1 cellular context compared by ENCODE assay signal in the genomic region with DNA sequence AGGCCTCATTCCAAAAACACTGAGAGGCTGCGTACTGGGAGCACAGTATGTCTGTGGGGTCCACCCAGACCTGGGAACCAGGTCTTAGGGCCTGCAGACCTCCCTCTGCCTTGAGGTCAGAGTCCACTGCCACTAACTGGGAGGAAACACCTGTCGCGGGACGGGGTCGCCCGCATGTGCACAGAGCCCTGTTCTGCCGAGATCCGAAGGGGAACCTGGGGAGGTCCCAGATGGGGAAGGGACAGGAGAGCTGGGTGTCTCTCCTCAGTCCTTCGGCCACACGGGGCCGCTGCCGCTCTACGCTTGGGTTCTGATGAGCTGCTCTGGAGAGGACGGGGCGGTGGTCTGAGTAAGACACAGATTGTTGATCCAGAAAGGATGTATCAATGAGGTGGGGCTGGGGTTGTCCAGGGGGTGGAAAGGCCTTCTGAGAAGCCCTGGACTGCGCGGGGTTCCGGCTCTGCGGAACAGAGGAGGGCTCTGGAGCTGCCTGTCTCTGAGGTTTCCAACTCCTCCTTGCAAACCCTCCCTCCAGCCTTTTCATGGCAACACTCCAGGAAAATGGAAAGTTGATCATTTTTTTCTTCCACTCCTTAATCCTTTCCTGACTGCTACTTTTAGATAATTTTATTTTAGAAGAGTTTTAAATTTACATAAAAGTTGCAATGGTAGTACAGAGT.
TF ChIP-seq lines count a peak whose summit lies in the region.

No MANE protein-coding gene starts in this region.

TF ChIP-seq in HepG2, 621 proteins besides CTCF, POLR2A, EP300 and RAD21 (continued from another document):
- TF ChIP-seq, protein P1, sequence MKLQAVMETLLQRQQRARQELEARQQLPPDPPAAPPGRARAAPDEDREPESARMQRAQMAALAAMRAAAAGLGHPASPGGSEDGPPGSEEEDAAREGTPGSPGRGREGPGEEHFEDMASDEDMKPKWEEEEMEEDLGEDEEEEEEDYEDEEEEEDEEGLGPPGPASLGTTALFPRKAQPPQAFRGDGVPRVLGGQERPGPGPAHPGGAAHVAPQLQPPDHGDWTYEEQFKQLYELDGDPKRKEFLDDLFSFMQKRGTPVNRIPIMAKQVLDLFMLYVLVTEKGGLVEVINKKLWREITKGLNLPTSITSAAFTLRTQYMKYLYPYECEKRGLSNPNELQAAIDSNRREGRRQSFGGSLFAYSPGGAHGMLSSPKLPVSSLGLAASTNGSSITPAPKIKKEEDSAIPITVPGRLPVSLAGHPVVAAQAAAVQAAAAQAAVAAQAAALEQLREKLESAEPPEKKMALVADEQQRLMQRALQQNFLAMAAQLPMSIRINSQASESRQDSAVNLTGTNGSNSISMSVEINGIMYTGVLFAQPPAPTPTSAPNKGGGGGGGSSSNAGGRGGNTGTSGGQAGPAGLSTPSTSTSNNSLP (IDR thresholded peaks at IDR 0.05; ENCODE audit: low read depth, low read length), result 0 out of 2 replicates have a peak, but pooled peaks have one; percentile 14
- TF ChIP-seq, protein P2, sequence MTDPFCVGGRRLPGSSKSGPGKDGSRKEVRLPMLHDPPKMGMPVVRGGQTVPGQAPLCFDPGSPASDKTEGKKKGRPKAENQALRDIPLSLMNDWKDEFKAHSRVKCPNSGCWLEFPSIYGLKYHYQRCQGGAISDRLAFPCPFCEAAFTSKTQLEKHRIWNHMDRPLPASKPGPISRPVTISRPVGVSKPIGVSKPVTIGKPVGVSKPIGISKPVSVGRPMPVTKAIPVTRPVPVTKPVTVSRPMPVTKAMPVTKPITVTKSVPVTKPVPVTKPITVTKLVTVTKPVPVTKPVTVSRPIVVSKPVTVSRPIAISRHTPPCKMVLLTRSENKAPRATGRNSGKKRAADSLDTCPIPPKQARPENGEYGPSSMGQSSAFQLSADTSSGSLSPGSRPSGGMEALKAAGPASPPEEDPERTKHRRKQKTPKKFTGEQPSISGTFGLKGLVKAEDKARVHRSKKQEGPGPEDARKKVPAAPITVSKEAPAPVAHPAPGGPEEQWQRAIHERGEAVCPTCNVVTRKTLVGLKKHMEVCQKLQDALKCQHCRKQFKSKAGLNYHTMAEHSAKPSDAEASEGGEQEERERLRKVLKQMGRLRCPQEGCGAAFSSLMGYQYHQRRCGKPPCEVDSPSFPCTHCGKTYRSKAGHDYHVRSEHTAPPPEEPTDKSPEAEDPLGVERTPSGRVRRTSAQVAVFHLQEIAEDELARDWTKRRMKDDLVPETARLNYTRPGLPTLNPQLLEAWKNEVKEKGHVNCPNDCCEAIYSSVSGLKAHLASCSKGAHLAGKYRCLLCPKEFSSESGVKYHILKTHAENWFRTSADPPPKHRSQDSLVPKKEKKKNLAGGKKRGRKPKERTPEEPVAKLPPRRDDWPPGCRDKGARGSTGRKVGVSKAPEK (CRISPR knock-in tag; IDR thresholded peaks at IDR 0.05; ENCODE audit: borderline replicate concordance), result 0 out of 2 replicates have a peak, but pooled peaks have one; percentile 57
- TF ChIP-seq ZNF451 (CRISPR knock-in tag; IDR thresholded peaks at IDR 0.05), result 0 out of 2 replicates have a peak, but pooled peaks have one; percentile 33
- 0 out of 2 replicates have a peak, but pooled peaks have one; percentile 22 for TF ChIP-seq ZSCAN21 (CRISPR knock-in tag; IDR thresholded peaks at IDR 0.05; ENCODE audit: borderline replicate concordance)
- TF ChIP-seq SALL1 (CRISPR knock-in tag; IDR thresholded peaks at IDR 0.05), result peak; percentile 61; the same call in 1 of the 2 replicates
- TF ChIP-seq KDM3A (CRISPR knock-in tag; IDR thresholded peaks at IDR 0.05; ENCODE audit: low read depth), result 0 out of 2 replicates have a peak, but pooled peaks have one; percentile 42
- TF ChIP-seq, protein P3, sequence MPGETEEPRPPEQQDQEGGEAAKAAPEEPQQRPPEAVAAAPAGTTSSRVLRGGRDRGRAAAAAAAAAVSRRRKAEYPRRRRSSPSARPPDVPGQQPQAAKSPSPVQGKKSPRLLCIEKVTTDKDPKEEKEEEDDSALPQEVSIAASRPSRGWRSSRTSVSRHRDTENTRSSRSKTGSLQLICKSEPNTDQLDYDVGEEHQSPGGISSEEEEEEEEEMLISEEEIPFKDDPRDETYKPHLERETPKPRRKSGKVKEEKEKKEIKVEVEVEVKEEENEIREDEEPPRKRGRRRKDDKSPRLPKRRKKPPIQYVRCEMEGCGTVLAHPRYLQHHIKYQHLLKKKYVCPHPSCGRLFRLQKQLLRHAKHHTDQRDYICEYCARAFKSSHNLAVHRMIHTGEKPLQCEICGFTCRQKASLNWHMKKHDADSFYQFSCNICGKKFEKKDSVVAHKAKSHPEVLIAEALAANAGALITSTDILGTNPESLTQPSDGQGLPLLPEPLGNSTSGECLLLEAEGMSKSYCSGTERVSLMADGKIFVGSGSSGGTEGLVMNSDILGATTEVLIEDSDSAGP (CRISPR knock-in tag; IDR thresholded peaks at IDR 0.05; ENCODE audit: borderline replicate concordance), result peak; percentile 32; the same call in 1 of the 2 replicates
- peak; percentile 56; the same call in 1 of the 2 replicates for TF ChIP-seq REPIN1 (CRISPR knock-in tag; IDR thresholded peaks at IDR 0.05; ENCODE audit: borderline replicate concordance, low read depth)
- 0 out of 2 replicates have a peak, but pooled peaks have one; percentile 22 for TF ChIP-seq TARDBP (CRISPR knock-in tag; IDR thresholded peaks at IDR 0.05)
- 0 out of 2 replicates have a peak, but pooled peaks have one; percentile 46 for TF ChIP-seq PITX1 (CRISPR knock-in tag; IDR thresholded peaks at IDR 0.05)
- TF ChIP-seq KDM2A (CRISPR knock-in tag; IDR thresholded peaks at IDR 0.05; ENCODE audit: borderline replicate concordance, low read depth), result peak; percentile 76; the same call in 1 of the 2 replicates
- 0 out of 2 replicates have a peak, but pooled peaks have one; percentile 54 for TF ChIP-seq ZNF619 (CRISPR knock-in tag; IDR thresholded peaks at IDR 0.05)
- TF ChIP-seq, protein P4, sequence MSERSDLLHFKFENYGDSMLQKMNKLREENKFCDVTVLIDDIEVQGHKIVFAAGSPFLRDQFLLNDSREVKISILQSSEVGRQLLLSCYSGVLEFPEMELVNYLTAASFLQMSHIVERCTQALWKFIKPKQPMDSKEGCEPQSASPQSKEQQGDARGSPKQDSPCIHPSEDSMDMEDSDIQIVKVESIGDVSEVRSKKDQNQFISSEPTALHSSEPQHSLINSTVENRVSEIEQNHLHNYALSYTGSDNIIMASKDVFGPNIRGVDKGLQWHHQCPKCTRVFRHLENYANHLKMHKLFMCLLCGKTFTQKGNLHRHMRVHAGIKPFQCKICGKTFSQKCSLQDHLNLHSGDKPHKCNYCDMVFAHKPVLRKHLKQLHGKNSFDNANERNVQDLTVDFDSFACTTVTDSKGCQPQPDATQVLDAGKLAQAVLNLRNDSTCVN (CRISPR knock-in tag; IDR thresholded peaks at IDR 0.05; ENCODE audit: borderline replicate concordance), result peak; percentile 86; the same call in 1 of the 2 replicates
- 0 out of 2 replicates have a peak, but pooled peaks have one; percentile 3 for TF ChIP-seq ZNF431 (CRISPR knock-in tag; IDR thresholded peaks at IDR 0.05; ENCODE audit: borderline replicate concordance, low read depth)
- 0 out of 2 replicates have a peak, but pooled peaks have one; percentile 21 for TF ChIP-seq ZNF350 (CRISPR knock-in tag; IDR thresholded peaks at IDR 0.05; ENCODE audit: borderline replicate concordance, low read depth)
- TF ChIP-seq BHLHE40 (IDR thresholded peaks at IDR 0.05; ENCODE audit: low read length), result peak; percentile 21; the same call in 1 of the 2 replicates
- TF ChIP-seq SAP130 (CRISPR knock-in tag; IDR thresholded peaks at IDR 0.05; ENCODE audit: low read depth), result peak; percentile 24; the same call in 1 of the 2 replicates
- TF ChIP-seq, protein P5, sequence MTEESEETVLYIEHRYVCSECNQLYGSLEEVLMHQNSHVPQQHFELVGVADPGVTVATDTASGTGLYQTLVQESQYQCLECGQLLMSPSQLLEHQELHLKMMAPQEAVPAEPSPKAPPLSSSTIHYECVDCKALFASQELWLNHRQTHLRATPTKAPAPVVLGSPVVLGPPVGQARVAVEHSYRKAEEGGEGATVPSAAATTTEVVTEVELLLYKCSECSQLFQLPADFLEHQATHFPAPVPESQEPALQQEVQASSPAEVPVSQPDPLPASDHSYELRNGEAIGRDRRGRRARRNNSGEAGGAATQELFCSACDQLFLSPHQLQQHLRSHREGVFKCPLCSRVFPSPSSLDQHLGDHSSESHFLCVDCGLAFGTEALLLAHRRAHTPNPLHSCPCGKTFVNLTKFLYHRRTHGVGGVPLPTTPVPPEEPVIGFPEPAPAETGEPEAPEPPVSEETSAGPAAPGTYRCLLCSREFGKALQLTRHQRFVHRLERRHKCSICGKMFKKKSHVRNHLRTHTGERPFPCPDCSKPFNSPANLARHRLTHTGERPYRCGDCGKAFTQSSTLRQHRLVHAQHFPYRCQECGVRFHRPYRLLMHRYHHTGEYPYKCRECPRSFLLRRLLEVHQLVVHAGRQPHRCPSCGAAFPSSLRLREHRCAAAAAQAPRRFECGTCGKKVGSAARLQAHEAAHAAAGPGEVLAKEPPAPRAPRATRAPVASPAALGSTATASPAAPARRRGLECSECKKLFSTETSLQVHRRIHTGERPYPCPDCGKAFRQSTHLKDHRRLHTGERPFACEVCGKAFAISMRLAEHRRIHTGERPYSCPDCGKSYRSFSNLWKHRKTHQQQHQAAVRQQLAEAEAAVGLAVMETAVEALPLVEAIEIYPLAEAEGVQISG (CRISPR knock-in tag; IDR thresholded peaks at IDR 0.05), result 0 out of 2 replicates have a peak, but pooled peaks have one; percentile 31
- TF ChIP-seq FOXK1 (CRISPR knock-in tag; IDR thresholded peaks at IDR 0.05; ENCODE audit: borderline replicate concordance, low read depth), result 0 out of 2 replicates have a peak, but pooled peaks have one; percentile 12
- TF ChIP-seq SMC3 (IDR thresholded peaks at IDR 0.05; ENCODE audit: low read length), result peak; percentile 60
- TF ChIP-seq, protein P6, sequence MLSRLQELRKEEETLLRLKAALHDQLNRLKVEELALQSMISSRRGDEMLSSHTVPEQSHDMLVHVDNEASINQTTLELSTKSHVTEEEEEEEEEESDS (CRISPR knock-in tag; IDR thresholded peaks at IDR 0.05; ENCODE audit: borderline replicate concordance), result 0 out of 2 replicates have a peak, but pooled peaks have one; percentile 39
- peak; percentile 97 for TF ChIP-seq STAG1 (CRISPR knock-in tag; IDR thresholded peaks at IDR 0.05)
- TF ChIP-seq, protein P7, sequence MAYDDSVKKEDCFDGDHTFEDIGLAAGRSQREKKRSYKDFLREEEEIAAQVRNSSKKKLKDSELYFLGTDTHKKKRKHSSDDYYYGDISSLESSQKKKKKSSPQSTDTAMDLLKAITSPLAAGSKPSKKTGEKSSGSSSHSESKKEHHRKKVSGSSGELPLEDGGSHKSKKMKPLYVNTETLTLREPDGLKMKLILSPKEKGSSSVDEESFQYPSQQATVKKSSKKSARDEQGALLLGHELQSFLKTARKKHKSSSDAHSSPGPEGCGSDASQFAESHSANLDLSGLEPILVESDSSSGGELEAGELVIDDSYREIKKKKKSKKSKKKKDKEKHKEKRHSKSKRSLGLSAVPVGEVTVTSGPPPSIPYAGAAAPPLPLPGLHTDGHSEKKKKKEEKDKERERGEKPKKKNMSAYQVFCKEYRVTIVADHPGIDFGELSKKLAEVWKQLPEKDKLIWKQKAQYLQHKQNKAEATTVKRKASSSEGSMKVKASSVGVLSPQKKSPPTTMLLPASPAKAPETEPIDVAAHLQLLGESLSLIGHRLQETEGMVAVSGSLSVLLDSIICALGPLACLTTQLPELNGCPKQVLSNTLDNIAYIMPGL (CRISPR knock-in tag; IDR thresholded peaks at IDR 0.05; ENCODE audit: borderline replicate concordance in 1 of 2, low read depth in 1 of 2), result peak; percentile 19 to 38; a peak in 2 of 4 replicates
- TF ChIP-seq ZMYM3 (CRISPR knock-in tag; IDR thresholded peaks at IDR 0.05), result 0 out of 2 replicates have a peak, but pooled peaks have one; percentile 9
- TF ChIP-seq HDAC2 (CRISPR knock-in tag; IDR thresholded peaks at IDR 0.05), result 0 out of 2 replicates have a peak, but pooled peaks have one; percentile 15
